In genomic region chr6:15391500-15391899, GRCh38 we compare ENCODE assay signal across 17 cellular contexts.
DNase-seq lines count a peak whose midpoint lies in the region; ATAC-seq and TF ChIP-seq lines count a peak whose summit lies in the region.
"Had no signal": no experiment of that assay in that cellular context is flagged by ENCODE, and none has a peak within 500 bp of the region (broad histone marks: within the 10 kb centered on the region; RNA-seq: fewer than 3 reads in every experiment).

No MANE protein-coding gene starts in this region.

- H4K8ac ChIP-seq in mesenchymal stem cell (ENCODE audit: low read length): peak overlapping the region; percentile 4

- H3K27ac Mint-ChIP-seq in activated naive CD4-positive, alpha-beta T cell treated with anti-CD3 and anti-CD28 coated beads, Interleukin-2, amount 50 U/mL, for 72 hours: peak overlapping the region; percentile 38 to 39
- H3K27ac Mint-ChIP-seq in Caco-2 (ENCODE audit: unreplicated experiment): no peak overlapping the region
- H3K27ac Mint-ChIP-seq: activated CD4-positive, alpha-beta memory T cell treated with anti-CD3 and anti-CD28 coated beads, Interleukin-2, amount 10 ng/mL, durations not matched to agents 7 days and 5 days had no signal

- H3K4me1 ChIP-seq in mesenchymal stem cell (ENCODE audit: control insufficient read depth, insufficient read depth, low read depth, low read length) (peaks cover 4% of the 10 kb centered on the region), Caco-2 (no peaks in the 10 kb centered on the region; the same call in 1 of the 2 replicates)
- H3K4me1 ChIP-seq: prostate gland had no signal

- H2BK15ac ChIP-seq in mesenchymal stem cell (ENCODE audit: low read depth, poor library complexity, severe bottlenecking): no peak overlapping the region

- H3K4me2 ChIP-seq in mesenchymal stem cell (ENCODE audit: low read length, poor library complexity, severe bottlenecking): no peak overlapping the region

- CTCF ChIA-PET in Caco-2 (lab: Charles Lee): no interaction called here

- H2AK5ac ChIP-seq in mesenchymal stem cell (ENCODE audit: low read length, severe bottlenecking): no peak overlapping the region

- H3K4me1 Mint-ChIP-seq in Caco-2 (ENCODE audit: low read depth, unreplicated experiment): no peaks in the 10 kb centered on the region

- no peak overlapping the region for H3K23ac ChIP-seq in mesenchymal stem cell (ENCODE audit: low read length in 2 of 2)

- no peak for DNase-seq in activated naive CD4-positive, alpha-beta T cell treated with anti-CD3 and anti-CD28 coated beads, Interleukin-2, amount 50 U/mL, for 72 hours (ENCODE audit: low spot score in 2 of 2)
- no peak for DNase-seq in activated naive CD4-positive, alpha-beta T cell treated with anti-CD3 and anti-CD28 coated beads, Interleukin-2, amount 50 U/mL, for 16 hours
- DNase-seq in WERI-Rb-1: no peak
- DNase-seq in mesenchymal stem cell: no peak
- DNase-seq in superior temporal gyrus (ENCODE audit: extremely low spot score): peak; percentile 44
- DNase-seq in NCI-H524 treated with DMSO at 0.1 percent for 48 hours (lab: John Stamatoyannopoulos, UW): no peak
- no peak for DNase-seq in Caco-2
- DNase-seq: activated CD4-positive, alpha-beta memory T cell treated with anti-CD3 and anti-CD28 coated beads, Interleukin-2, amount 10 ng/mL, durations not matched to agents 7 days and 5 days; activated effector memory CD4-positive, alpha-beta T cell treated with anti-CD3 and anti-CD28 coated beads, Interleukin-2, amount 50 U/mL, for 16 hours; left lung; NCI-H187; NCI-H510A treated with DMSO at 0.1 percent for 48 hours; SJCRH30; stimulated activated CD4-positive, alpha-beta T cell treated with anti-CD3 and anti-CD28 coated beads, Interleukin-12 subunit alpha, Interleukin-12 subunit beta, amount 100 ng/mL, for 4 hours had no signal

- H3K36me3 Mint-ChIP-seq in activated naive CD4-positive, alpha-beta T cell treated with anti-CD3 and anti-CD28 coated beads, Interleukin-2, amount 50 U/mL, for 72 hours: peaks cover 0 to 18% of the 10 kb centered on the region in 2 donors
- H3K36me3 Mint-ChIP-seq in Caco-2 (ENCODE audit: insufficient read depth, unreplicated experiment): no peaks in the 10 kb centered on the region

- intact Hi-C loops in Caco-2 (cut with micrococcal nuclease; ENCODE audit: unreplicated experiment): no loop called here

- no TSS peak for BruUV-seq in Caco-2 (replicated peaks; lab: Mats Ljungman, UMichigan)

- no peak overlapping the region for H3K9ac ChIP-seq in mesenchymal stem cell (ENCODE audit: low read length)

- no peak overlapping the region for H2BK120ac ChIP-seq in mesenchymal stem cell (ENCODE audit: low read depth, low read length)

- no peak for ATAC-seq in activated naive CD4-positive, alpha-beta T cell treated with anti-CD3 and anti-CD28 coated beads, Interleukin-2, amount 50 U/mL, for 72 hours
- ATAC-seq in HG02571 (IDR thresholded peaks at IDR 0.05; ENCODE audit: unreplicated experiment): no peak
- ATAC-seq: gastroesophageal sphincter, left lung had no signal

- TF ChIP-seq CTCF in WERI-Rb-1 (IDR thresholded peaks at IDR 0.05; ENCODE audit: low read depth, low read length) (no peak), Caco-2 (IDR thresholded peaks at IDR 0.05; ENCODE audit: insufficient read depth in 1 of 2, low read depth in 1 of 2, low read length in 1 of 2, severe bottlenecking in 1 of 2, unreplicated experiment in 1 of 2) (no peak)

- POLR2A ChIA-PET in Caco-2 (lab: Charles Lee): no interaction called here

- H3K36me3 ChIP-seq in WERI-Rb-1 (no peaks in the 10 kb centered on the region), mesenchymal stem cell (ENCODE audit: control insufficient read depth in 1 of 2, insufficient read depth in 2 of 2, low read depth in 1 of 2, low read length in 2 of 2) (no peaks in the 10 kb centered on the region), Caco-2 (ENCODE audit: control insufficient read depth, insufficient read depth, low read length) (no peaks in the 10 kb centered on the region)
- H3K36me3 ChIP-seq: gastroesophageal sphincter, left lung, prostate gland, SJCRH30 had no signal

- no peak overlapping the region for H2BK12ac ChIP-seq in mesenchymal stem cell (ENCODE audit: low read length in 2 of 2)

- peaks cover 2% of the 10 kb centered on the region for H3K9me3 ChIP-seq in WERI-Rb-1 (ENCODE audit: severe bottlenecking)
- no peaks in the 10 kb centered on the region for H3K9me3 ChIP-seq in mesenchymal stem cell (ENCODE audit: control insufficient read depth, low read length)
- no peaks in the 10 kb centered on the region for H3K9me3 ChIP-seq in Caco-2
- H3K9me3 ChIP-seq: gastroesophageal sphincter, left lung, prostate gland, SJCRH30 had no signal

- H3K27me3 ChIP-seq in WERI-Rb-1 (ENCODE audit: insufficient read depth, low read depth, severe bottlenecking) (no peaks in the 10 kb centered on the region), mesenchymal stem cell (ENCODE audit: control insufficient read depth in 1 of 2, insufficient read depth in 1 of 2, low read length in 2 of 2) (no peaks in the 10 kb centered on the region), Caco-2 (replicated peaks; ENCODE audit: control insufficient read depth, insufficient read depth, low read length) (no peaks in the 10 kb centered on the region)
- H3K27me3 ChIP-seq: gastroesophageal sphincter, left lung, SJCRH30 had no signal

- peaks cover 47% of the 10 kb centered on the region for H3K79me1 ChIP-seq in mesenchymal stem cell (replicated peaks; ENCODE audit: low read length, poor library complexity, severe bottlenecking)

- no peak overlapping the region for H3K18ac ChIP-seq in mesenchymal stem cell (ENCODE audit: low read depth in 1 of 2, low read length in 2 of 2)

- H3K27ac ChIP-seq in WERI-Rb-1 (peak overlapping the region; percentile 64), mesenchymal stem cell (ENCODE audit: low read length, poor library complexity, severe bottlenecking) (no peak overlapping the region)
- H3K27ac ChIP-seq: gastroesophageal sphincter, left lung, prostate gland, SJCRH30 had no signal

- no peak overlapping the region for H3K4ac ChIP-seq in mesenchymal stem cell (ENCODE audit: low read depth in 1 of 2, low read length in 2 of 2)

- H3K14ac ChIP-seq in mesenchymal stem cell (ENCODE audit: low read length in 2 of 2): no peak overlapping the region

- H3K9me3 Mint-ChIP-seq in activated naive CD4-positive, alpha-beta T cell treated with anti-CD3 and anti-CD28 coated beads, Interleukin-2, amount 50 U/mL, for 72 hours: no peaks in the 10 kb centered on the region
- no peaks in the 10 kb centered on the region for H3K9me3 Mint-ChIP-seq in Caco-2 (ENCODE audit: unreplicated experiment)
- H3K9me3 Mint-ChIP-seq: activated CD4-positive, alpha-beta memory T cell treated with anti-CD3 and anti-CD28 coated beads, Interleukin-2, amount 10 ng/mL, durations not matched to agents 7 days and 5 days had no signal

- H3K4me3 ChIP-seq in WERI-Rb-1 (ENCODE audit: low read depth, low read length) (no peak overlapping the region), mesenchymal stem cell (ENCODE audit: insufficient read depth in 1 of 2, low read depth in 1 of 2, low read length in 2 of 2) (no peak overlapping the region), Caco-2 (ENCODE audit: low read depth, low read length) (no peak overlapping the region)
- H3K4me3 ChIP-seq: gastroesophageal sphincter, left lung, prostate gland, SJCRH30 had no signal

- H2AFZ ChIP-seq in mesenchymal stem cell (ENCODE audit: low read depth, low read length): no peak overlapping the region

- H4K91ac ChIP-seq in mesenchymal stem cell (ENCODE audit: low read length): no peak overlapping the region

- H3K27me3 Mint-ChIP-seq in Caco-2 (ENCODE audit: insufficient read depth, unreplicated experiment): no peaks in the 10 kb centered on the region
- H3K27me3 Mint-ChIP-seq: activated CD4-positive, alpha-beta memory T cell treated with anti-CD3 and anti-CD28 coated beads, Interleukin-2, amount 10 ng/mL, durations not matched to agents 7 days and 5 days had no signal

- 100% methylated on average over 1 of the region's 1 CpG for WGBS in mesenchymal stem cell

- H2BK5ac ChIP-seq in mesenchymal stem cell (ENCODE audit: low read depth, low read length, poor library complexity, severe bottlenecking): no peak overlapping the region

- no peak overlapping the region for H3K4me3 Mint-ChIP-seq in Caco-2 (ENCODE audit: unreplicated experiment)
- H3K4me3 Mint-ChIP-seq: activated CD4-positive, alpha-beta memory T cell treated with anti-CD3 and anti-CD28 coated beads, Interleukin-2, amount 10 ng/mL, durations not matched to agents 7 days and 5 days had no signal
